9 cellular contexts compared by ENCODE assay signal in the genomic region with DNA sequence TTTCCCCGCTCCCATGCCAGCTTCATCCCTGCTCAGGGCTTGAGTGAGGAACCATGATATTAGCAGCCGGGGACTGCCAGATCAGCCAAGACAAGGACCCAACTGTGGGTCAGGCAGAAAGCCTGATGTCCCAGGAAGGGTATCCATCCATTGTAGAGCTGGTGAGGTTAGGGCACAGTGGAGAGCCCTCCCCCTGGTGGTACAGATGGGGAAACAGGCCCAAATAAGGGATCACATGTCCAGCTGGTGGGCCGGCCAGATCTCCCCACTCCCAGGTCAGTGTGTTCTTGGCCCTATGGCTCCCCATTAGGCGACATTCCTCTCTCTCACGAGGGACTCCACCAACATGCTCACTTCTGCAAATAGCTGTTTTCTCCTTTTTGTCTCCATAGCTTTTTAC. TPM values are rescaled to one million over a fixed set of nuclear protein-coding genes. Genes with fewer than 3 reads are reported as not detected.
DNase-seq lines count a peak whose midpoint lies in the region; ATAC-seq and TF ChIP-seq lines count a peak whose summit lies in the region.
"Had no signal": no experiment of that assay in that cellular context is flagged by ENCODE, and none has a peak within 500 bp of the region (broad histone marks: within the 10 kb centered on the region; RNA-seq: fewer than 3 reads in every experiment).

No MANE protein-coding gene starts in this region.

- H3K4me3 ChIP-seq in BJ (ENCODE audit: low read depth, low read length), result no peak overlapping the region
- no peak overlapping the region for H3K4me3 ChIP-seq in HEK293 (ENCODE audit: low read depth, low read length)
- H3K4me3 ChIP-seq in kidney epithelial cell (ENCODE audit: low read depth, low read length), result no peak overlapping the region

- H3K36me3 ChIP-seq in BJ (ENCODE audit: control insufficient read depth, insufficient read depth, low read length) (no peaks in the 10 kb centered on the region), HEK293 (ENCODE audit: control insufficient read depth in 2 of 2, insufficient read depth in 1 of 2, low read length in 2 of 2) (no peaks in the 10 kb centered on the region), kidney epithelial cell (ENCODE audit: control insufficient read depth, insufficient read depth, low read length) (no peaks in the 10 kb centered on the region)

- no peaks in the 10 kb centered on the region for H3K4me1 ChIP-seq in HEK293 (ENCODE audit: control insufficient read depth, insufficient read depth, low read length)

- TF ChIP-seq CTCF in BJ (IDR thresholded peaks at IDR 0.05; ENCODE audit: insufficient read depth, low read depth, low read length), result peak; percentile 68
- TF ChIP-seq CTCF in HEK293 (tag by site-specific recombination; IDR thresholded peaks at IDR 0.05), result peak; percentile 61
- TF ChIP-seq CTCF in kidney epithelial cell (IDR thresholded peaks at IDR 0.05; ENCODE audit: insufficient read depth, low read length, poor library complexity, severe bottlenecking), result peak; percentile 59

- H3K27ac ChIP-seq in HEK293 (ENCODE audit: extremely low read depth, low read depth, low read length), result no peak overlapping the region

- DNase-seq in BJ (ENCODE audit: low read depth) (no peak), SW480 (ENCODE audit: low spot score) (peak; percentile 32), kidney epithelial cell (ENCODE audit: low read depth) (no peak), globus pallidus (ENCODE audit: low spot score) (no peak)

- CTCF ChIA-PET in BJ (lab: Yijun Ruan, JAX) (interaction anchor here (0.6 to 5.9 kb wide), 22 partner anchors 11 to 258 kb away, joined by 3 to 38 read pairs (median 3); a partner anchor contains a TSS), HEK293 (lab: Yijun Ruan, JAX) (interaction anchor here (0.6 to 2.6 kb wide), 13 partner anchors 9 to 341 kb away, joined by 3 to 20 read pairs (median 3); no protein-coding TSS in a partner anchor)

- H3K27me3 ChIP-seq in BJ (ENCODE audit: control insufficient read depth, insufficient read depth, low read length) (no peaks in the 10 kb centered on the region), kidney epithelial cell (ENCODE audit: control insufficient read depth, insufficient read depth, low read length) (peaks cover 3% of the 10 kb centered on the region)

- POLR2A ChIA-PET in BJ (lab: Charles Lee) (no interaction called here), HEK293 (lab: Yijun Ruan, JAX) (interaction anchor here (1.2 kb wide), 1 partner anchor 19 kb away, joined by 3 read pairs; no protein-coding TSS in a partner anchor)

- no peaks in the 10 kb centered on the region for H3K9me3 ChIP-seq in HEK293 (ENCODE audit: control insufficient read depth, insufficient read depth, low read depth, low read length)

- ATAC-seq in GM21367 (IDR thresholded peaks at IDR 0.05; ENCODE audit: unreplicated experiment), result no peak
- no peak for ATAC-seq in HG03520 (IDR thresholded peaks at IDR 0.05; ENCODE audit: unreplicated experiment)
- ATAC-seq in HG02840 (IDR thresholded peaks at IDR 0.05; ENCODE audit: low FRiP score, unreplicated experiment), result no peak
- ATAC-seq: right cardiac atrium had no signal

TF ChIP-seq in HEK293, 187 proteins besides CTCF, POLR2A, EP300 and RAD21:
- no peak for TF ChIP-seq ZNF585B (tag by site-specific recombination; IDR thresholded peaks at IDR 0.05)
- TF ChIP-seq ZBTB1 (tag by site-specific recombination; IDR thresholded peaks at IDR 0.05), result no peak
- TF ChIP-seq HOXD13 (CRISPR knock-in tag; IDR thresholded peaks at IDR 0.05; ENCODE audit: borderline replicate concordance), result no peak
- TF ChIP-seq ZNF341 (tag by site-specific recombination; IDR thresholded peaks at IDR 0.05; ENCODE audit: low read depth), result no peak
- TF ChIP-seq ZBTB17 (tag by site-specific recombination; IDR thresholded peaks at IDR 0.05), result 0 out of 2 replicates have a peak, but pooled peaks have one; percentile 30
- TF ChIP-seq ZBTB48 (tag by site-specific recombination; IDR thresholded peaks at IDR 0.05), result peak; percentile 43; the same call in 1 of the 2 replicates
- TF ChIP-seq ZNF529 (tag by site-specific recombination; IDR thresholded peaks at IDR 0.05; ENCODE audit: insufficient replicate concordance), result no peak
- no peak for TF ChIP-seq ZNF654 (tag by site-specific recombination; IDR thresholded peaks at IDR 0.05; ENCODE audit: low read depth)
- TF ChIP-seq ZNF274 (IDR thresholded peaks at IDR 0.05; ENCODE audit: low read length), result no peak
- no peak for TF ChIP-seq ZNF274 (tag by site-specific recombination; IDR thresholded peaks at IDR 0.05; ENCODE audit: borderline replicate concordance)
- TF ChIP-seq ZNF335 (tag by site-specific recombination; conservative IDR thresholded peaks at IDR 0.05), result peak; percentile 50
- TF ChIP-seq ZSCAN16 (tag by site-specific recombination; IDR thresholded peaks at IDR 0.05), result no peak
- TF ChIP-seq, protein P1, sequence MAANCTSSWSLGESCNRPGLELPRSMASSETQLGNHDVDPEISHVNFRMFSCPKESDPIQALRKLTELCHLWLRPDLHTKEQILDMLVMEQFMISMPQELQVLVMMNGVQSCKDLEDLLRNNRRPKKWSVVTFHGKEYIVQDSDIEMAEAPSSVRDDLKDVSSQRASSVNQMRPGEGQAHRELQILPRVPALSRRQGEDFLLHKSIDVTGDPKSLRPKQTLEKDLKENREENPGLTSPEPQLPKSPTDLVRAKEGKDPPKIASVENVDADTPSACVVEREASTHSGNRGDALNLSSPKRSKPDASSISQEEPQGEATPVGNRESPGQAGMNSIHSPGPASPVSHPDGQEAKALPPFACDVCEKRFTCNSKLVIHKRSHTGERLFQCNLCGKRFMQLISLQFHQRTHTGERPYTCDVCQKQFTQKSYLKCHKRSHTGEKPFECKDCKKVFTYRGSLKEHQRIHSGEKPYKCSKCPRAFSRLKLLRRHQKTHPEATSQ (tag by site-specific recombination; IDR thresholded peaks at IDR 0.05), result no peak
- TF ChIP-seq ZNF624 (tag by site-specific recombination; IDR thresholded peaks at IDR 0.05), result no peak
- no peak for TF ChIP-seq ZNF140 (tag by site-specific recombination; IDR thresholded peaks at IDR 0.05)

RNA-seq across cellular contexts. Expression of a gene that starts 9.0 kb away (rescaled TPM):
- polyA plus RNA-seq in BJ (2011; rRNA removed), result 0.39 and 0.97 TPM in 2 replicates
- polyA minus RNA-seq in BJ (2011; rRNA and poly(A)+ RNA removed), result 0.14 TPM in 1 of 2 replicates, not detected in the other
- 0.33 and 0.48 TPM in 2 replicates for total RNA-seq in kidney epithelial cell

RNA-seq across cellular contexts. Expression of a gene that starts 14.3 kb away (rescaled TPM):
- not detected in 2 replicates for polyA plus RNA-seq in BJ (2011; rRNA removed)
- not detected in 2 replicates for polyA minus RNA-seq in BJ (2011; rRNA and poly(A)+ RNA removed)
- not detected in 2 replicates for total RNA-seq in kidney epithelial cell
- total RNA-seq: right cardiac atrium had no signal
- polyA plus RNA-seq: right cardiac atrium had no signal

RNA-seq across cellular contexts. Expression of a gene that starts 19.9 kb away (rescaled TPM):
- 163 and 276 TPM in 2 replicates for polyA plus RNA-seq in BJ (2011; rRNA removed)
- 384 and 442 TPM in 2 replicates for polyA minus RNA-seq in BJ (2011; rRNA and poly(A)+ RNA removed)
- total RNA-seq in kidney epithelial cell, result 17.1 and 18.3 TPM in 2 replicates
